ENCODE assay signal across 8 cellular contexts in the genomic region with DNA sequence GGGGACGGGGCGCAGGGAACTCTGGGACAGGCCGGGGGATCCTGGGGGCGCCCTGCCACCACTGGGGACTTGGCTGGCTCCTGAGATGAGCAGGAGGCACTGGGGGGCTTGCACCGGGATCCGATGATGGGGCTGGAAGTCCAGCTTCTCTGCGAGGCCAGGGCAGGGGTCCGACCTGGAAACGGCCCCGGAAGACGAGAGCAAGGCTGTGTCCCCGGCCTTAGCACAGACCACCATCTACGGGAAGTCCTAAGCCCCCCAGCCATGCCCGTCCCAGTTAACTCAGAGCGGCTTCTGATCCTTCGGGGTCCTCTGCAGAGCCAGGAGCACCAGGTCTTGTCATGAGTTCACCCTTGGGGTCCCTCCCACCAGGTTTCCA. TPM values are rescaled to one million over a fixed set of nuclear protein-coding genes. Genes with fewer than 3 reads are reported as not detected.
A peak's percentile ranks its signal among the peaks of the same experiment; 100 is the strongest.
DNase-seq lines count a peak whose midpoint lies in the region; ATAC-seq, FAIRE-seq and TF ChIP-seq lines count a peak whose summit lies in the region.

No MANE protein-coding gene starts in this region.

- H3T11ph ChIP-seq in H9 (ENCODE audit: low read length): no peak overlapping the region

- H3K9me1 ChIP-seq in keratinocyte (ENCODE audit: control insufficient read depth, extremely low read depth, insufficient read depth, low read length): no peaks in the 10 kb centered on the region

- no CpG with 5 or more reads among the region's 16 CpGs for WGBS in H9 (ENCODE audit: extremely low coverage, insufficient read length, low lambda C conversion rate)

- ATAC-seq in activated naive CD4-positive, alpha-beta T cell treated with anti-CD3 and anti-CD28 coated beads, Interleukin-2, amount 50 U/mL, for 72 hours: no peak
- no peak for ATAC-seq in HG03025 (IDR thresholded peaks at IDR 0.05; ENCODE audit: low FRiP score, unreplicated experiment)

- H2BK120ac ChIP-seq in H9 (ENCODE audit: low read depth, low read length, poor library complexity, severe bottlenecking): no peak overlapping the region

- H2BK15ac ChIP-seq in H9 (ENCODE audit: low read depth, low read length): no peak overlapping the region

- H3K79me1 ChIP-seq in H9 (ENCODE audit: insufficient read depth, low read depth, low read length, poor library complexity, severe bottlenecking): peaks cover 6% of the 10 kb centered on the region

- no peak overlapping the region for H4K5ac ChIP-seq in H9 (ENCODE audit: insufficient read length, low read depth, low read length)

- no peak overlapping the region for H4K91ac ChIP-seq in H9 (ENCODE audit: insufficient read length, low read depth, low read length)

- H3K27me3 ChIP-seq in H9 (ENCODE audit: insufficient read depth, low read length) (no peaks in the 10 kb centered on the region), keratinocyte (ENCODE audit: control insufficient read depth, extremely low read depth, insufficient read depth, low read length) (no peaks in the 10 kb centered on the region)

- no peak overlapping the region for H2BK12ac ChIP-seq in H9 (ENCODE audit: insufficient read length, low read depth, low read length)

- peaks cover 12% of the 10 kb centered on the region for H3K23me2 ChIP-seq in H9 (ENCODE audit: insufficient read length, low read depth, low read length, poor library complexity, severe bottlenecking)

- H3K9ac ChIP-seq in H9 (ENCODE audit: extremely low read depth, insufficient read length, low read length) (peak overlapping the region; percentile 83), keratinocyte (ENCODE audit: control insufficient read depth, extremely low read depth, insufficient read depth, low read length) (peak overlapping the region; percentile 64)

- TF ChIP-seq CTCF in 22Rv1 (IDR thresholded peaks at IDR 0.05) (no peak), H9 (conservative IDR thresholded peaks at IDR 0.05) (no peak), keratinocyte (optimal IDR thresholded peaks at IDR 0.05 in 1 of 3, IDR thresholded peaks at IDR 0.05 in 1 of 3, conservative IDR thresholded peaks at IDR 0.05 in 1 of 3; ENCODE audit: extremely low read depth in 1 of 3, insufficient read depth in 2 of 3, low read length in 3 of 3) (no peak), GM20000 (IDR thresholded peaks at IDR 0.05; ENCODE audit: extremely low read depth, missing control alignments) (no peak)

- dilution Hi-C loops in keratinocyte (cut with MboI; ENCODE audit: extremely low pct_ligation_motif_present, low sequenced_read_pairs): no loop called here

- peaks cover 3 to 14% of the 10 kb centered on the region in 2 experiments for H3K36me3 ChIP-seq in keratinocyte (ENCODE audit: control insufficient read depth in 2 of 2, extremely low read depth in 1 of 2, insufficient read depth in 2 of 2, low read length in 2 of 2)

- H2AK5ac ChIP-seq in H9 (ENCODE audit: insufficient read length, low read length): no peak overlapping the region

- H3K4me3 ChIP-seq in keratinocyte (ENCODE audit: control insufficient read depth in 2 of 3, extremely low read depth in 1 of 3, insufficient read depth in 2 of 3, low read depth in 1 of 3, low read length in 3 of 3): peak overlapping the region; percentile 66 to 81 (median 72)

- peaks cover 0 to 3% of the 10 kb centered on the region in 2 experiments; a peak in 1 of 4 replicates for H3K4me1 Mint-ChIP-seq in H9

- no peak overlapping the region for H3K56ac ChIP-seq in H9 (ENCODE audit: insufficient read length, low read depth, low read length)

- H3K27ac ChIP-seq in 22Rv1: peak overlapping the region; percentile 97
- no peak overlapping the region for H3K27ac ChIP-seq in H9 (ENCODE audit: insufficient read length, low read depth, low read length)
- no peak overlapping the region for H3K27ac ChIP-seq in keratinocyte (ENCODE audit: control insufficient read depth, insufficient read depth, low read length)

- H3K4me3 Mint-ChIP-seq in H9: peak overlapping the region; percentile 82 to 86

- H2BK5ac ChIP-seq in H9 (ENCODE audit: insufficient read length, low read length): no peak overlapping the region

- no peaks in the 10 kb centered on the region for H3K4me1 ChIP-seq in H9 (ENCODE audit: insufficient read depth, low read length)
- peaks cover 11% of the 10 kb centered on the region for H3K4me1 ChIP-seq in keratinocyte (ENCODE audit: control insufficient read depth, extremely low read depth, insufficient read depth, low read length)

- H2AFZ ChIP-seq in H9 (ENCODE audit: low read length) (no peak overlapping the region), keratinocyte (ENCODE audit: control insufficient read depth, low read length) (no peak overlapping the region)

- no peak for DNase-seq in H9
- peak in 1 of 2 donors; percentile 59 for DNase-seq in activated naive CD4-positive, alpha-beta T cell treated with anti-CD3 and anti-CD28 coated beads, Interleukin-2, amount 50 U/mL, for 72 hours (ENCODE audit: low spot score in 2 of 2)
- no peak for DNase-seq in keratinocyte (ENCODE audit: low read depth, low spot score)
- no peak for DNase-seq in stimulated activated CD4-positive, alpha-beta T cell treated with anti-CD3 and anti-CD28 coated beads, Interleukin-4, amount 100 ng/mL, for 4 hours
- no peak for DNase-seq in GM20000 (ENCODE audit: low spot score)
- DNase-seq in effector CD4-positive, alpha-beta T cell: no peak

- no peaks in the 10 kb centered on the region for H3K9me3 Mint-ChIP-seq in H9
- H3K9me3 Mint-ChIP-seq in activated naive CD4-positive, alpha-beta T cell treated with anti-CD3 and anti-CD28 coated beads, Interleukin-2, amount 50 U/mL, for 72 hours: no peaks in the 10 kb centered on the region

- H3K27ac Mint-ChIP-seq in H9: peak overlapping the region in 2 of 3 experiments; percentile 73 to 92; a peak in 3 of 7 replicates
- peak overlapping the region; percentile 81 to 91 for H3K27ac Mint-ChIP-seq in activated naive CD4-positive, alpha-beta T cell treated with anti-CD3 and anti-CD28 coated beads, Interleukin-2, amount 50 U/mL, for 72 hours

- no peak overlapping the region for H3K4ac ChIP-seq in H9 (ENCODE audit: low read depth, low read length)

- H3K9me3 ChIP-seq in H9 (ENCODE audit: control insufficient read depth, low read depth, low read length): no peaks in the 10 kb centered on the region
- no peaks in the 10 kb centered on the region for H3K9me3 ChIP-seq in keratinocyte (ENCODE audit: control insufficient read depth, low read depth, low read length)

- H3K79me2 ChIP-seq in H9 (ENCODE audit: insufficient read depth, low read length): peaks cover 3% of the 10 kb centered on the region; the same call in 1 of the 2 replicates
- H3K79me2 ChIP-seq in keratinocyte (ENCODE audit: control insufficient read depth, insufficient read depth, low read length): peaks cover 11% of the 10 kb centered on the region

- H3K18ac ChIP-seq in H9 (ENCODE audit: insufficient read length, low read depth, low read length): peak overlapping the region; percentile 40

- H3K14ac ChIP-seq in H9 (ENCODE audit: insufficient read depth, low read length): peak overlapping the region; percentile 74

- no peak overlapping the region for H4K8ac ChIP-seq in H9 (replicated peaks; ENCODE audit: insufficient read length, low read depth, low read length)

- no peaks in the 10 kb centered on the region for H4K20me1 ChIP-seq in H9 (ENCODE audit: control insufficient read depth, insufficient read depth, insufficient read length)
- H4K20me1 ChIP-seq in keratinocyte (ENCODE audit: control insufficient read depth, extremely low read depth, insufficient read depth, low read length): peaks cover 2% of the 10 kb centered on the region

- FAIRE-seq in keratinocyte (lab: Jason Lieb, UNC): no peak

- peaks cover 14 to 47% (median 41%) of the 10 kb centered on the region in 3 experiments for H3K36me3 Mint-ChIP-seq in H9 (ENCODE audit: insufficient read depth in 1 of 3, low read depth in 3 of 3)
- peaks cover 0 to 24% of the 10 kb centered on the region in 2 donors for H3K36me3 Mint-ChIP-seq in activated naive CD4-positive, alpha-beta T cell treated with anti-CD3 and anti-CD28 coated beads, Interleukin-2, amount 50 U/mL, for 72 hours

- no peak overlapping the region for H3K23ac ChIP-seq in H9 (ENCODE audit: insufficient read length, low read depth, low read length)

- no peaks in the 10 kb centered on the region; the same call in 1 of the 2 replicates for H3K27me3 Mint-ChIP-seq in H9 (ENCODE audit: low read depth)

- no peak overlapping the region for H2BK20ac ChIP-seq in H9 (ENCODE audit: low read depth, low read length, poor library complexity, severe bottlenecking)

- H3K4me2 ChIP-seq in H9 (ENCODE audit: insufficient read depth, insufficient read length, low read length): peak overlapping the region; percentile 81
- peak overlapping the region; percentile 91 for H3K4me2 ChIP-seq in keratinocyte (ENCODE audit: control insufficient read depth, extremely low read depth, insufficient read depth, low read depth, low read length)

RNA-seq across cellular contexts. Expression of gene CDT1, which starts 0.6 kb away (rescaled TPM):
- total RNA-seq in H9 (2021): 74.1 and 79.7 TPM in 2 replicates
- total RNA-seq in activated naive CD4-positive, alpha-beta T cell treated with anti-CD3 and anti-CD28 coated beads, Interleukin-2, amount 50 U/mL, for 72 hours: 100 to 1,000 TPM; 145 to 240 TPM
- 1.0 to 4.9 TPM (median 2.0 TPM) in 3 replicates for polyA plus RNA-seq in keratinocyte
- 0.10 TPM for polyA plus RNA-seq in keratinocyte (2011; ENCODE audit: low read depth)
- 0.94 and 4.1 TPM in 2 replicates for polyA plus RNA-seq in keratinocyte (2011; cell fraction: cytosol; rRNA removed)
- polyA plus RNA-seq in keratinocyte (2011; cell fraction: nucleus; rRNA removed): 0.60 and 1.0 TPM in 2 replicates
- 0.55 and 7.5 TPM in 2 replicates for polyA plus RNA-seq in keratinocyte (2012; ENCODE audit: low replicate concordance)
- 0.30 to 9.4 TPM (median 4.0 TPM) in 3 replicates for polyA minus RNA-seq in keratinocyte
- polyA minus RNA-seq in keratinocyte (2011; cell fraction: cytosol; rRNA and poly(A)+ RNA removed): 5.9 TPM
- 1.2 and 2.5 TPM in 2 replicates for polyA minus RNA-seq in keratinocyte (2011; cell fraction: nucleus; rRNA and poly(A)+ RNA removed)

RNA-seq across cellular contexts. Expression of gene APRT, which starts 7.6 kb away (rescaled TPM):
- total RNA-seq in H9 (2021): 246 and 254 TPM in 2 replicates
- total RNA-seq in activated naive CD4-positive, alpha-beta T cell treated with anti-CD3 and anti-CD28 coated beads, Interleukin-2, amount 50 U/mL, for 72 hours: 100 to 1,000 TPM; 145 to 168 TPM
- 91.4 to 177 TPM (median 106 TPM) in 3 replicates for polyA plus RNA-seq in keratinocyte
- 25.2 TPM for polyA plus RNA-seq in keratinocyte (2011; ENCODE audit: low read depth)
- 51.1 and 112 TPM in 2 replicates for polyA plus RNA-seq in keratinocyte (2011; cell fraction: cytosol; rRNA removed)
- 49.9 and 72.8 TPM in 2 replicates for polyA plus RNA-seq in keratinocyte (2011; cell fraction: nucleus; rRNA removed)
- polyA plus RNA-seq in keratinocyte (2012; ENCODE audit: low replicate concordance): 135 and 217 TPM in 2 replicates
- polyA minus RNA-seq in keratinocyte: 26.0 to 61.0 TPM (median 48.4 TPM) in 3 replicates
- polyA minus RNA-seq in keratinocyte (2011; cell fraction: cytosol; rRNA and poly(A)+ RNA removed): 182 TPM
- polyA minus RNA-seq in keratinocyte (2011; cell fraction: nucleus; rRNA and poly(A)+ RNA removed): 29.3 and 31.1 TPM in 2 replicates

RNA-seq across cellular contexts. Expression of gene PIEZO1, which starts 19.1 kb away (rescaled TPM):
- total RNA-seq in H9 (2021): 67.8 and 71.1 TPM in 2 replicates
- total RNA-seq in activated naive CD4-positive, alpha-beta T cell treated with anti-CD3 and anti-CD28 coated beads, Interleukin-2, amount 50 U/mL, for 72 hours: 100 to 1,000 TPM in 1 of 2 donors, 10 to 100 TPM in 1; 55.7 to 128 TPM
- 62.8 to 136 TPM (median 120 TPM) in 3 replicates for polyA plus RNA-seq in keratinocyte
- polyA plus RNA-seq in keratinocyte (2011; ENCODE audit: low read depth): 56.5 TPM
- polyA plus RNA-seq in keratinocyte (2011; cell fraction: cytosol; rRNA removed): 29.9 and 72.0 TPM in 2 replicates
- 489 and 583 TPM in 2 replicates for polyA plus RNA-seq in keratinocyte (2011; cell fraction: nucleus; rRNA removed)
- 161 and 179 TPM in 2 replicates for polyA plus RNA-seq in keratinocyte (2012; ENCODE audit: low replicate concordance)
- polyA minus RNA-seq in keratinocyte: 202 to 895 TPM (median 206 TPM) in 3 replicates
- polyA minus RNA-seq in keratinocyte (2011; cell fraction: cytosol; rRNA and poly(A)+ RNA removed): 161 TPM
- polyA minus RNA-seq in keratinocyte (2011; cell fraction: nucleus; rRNA and poly(A)+ RNA removed): 459 and 543 TPM in 2 replicates

RNA-seq across cellular contexts. Expression of gene GALNS, which starts 52.6 kb away (rescaled TPM):
- 20.0 and 20.3 TPM in 2 replicates for total RNA-seq in H9 (2021)
- 10 to 100 TPM; 29.3 to 50.3 TPM for total RNA-seq in activated naive CD4-positive, alpha-beta T cell treated with anti-CD3 and anti-CD28 coated beads, Interleukin-2, amount 50 U/mL, for 72 hours
- polyA plus RNA-seq in keratinocyte: 8.3 to 9.6 TPM (median 9.3 TPM) in 3 replicates
- 13.2 TPM for polyA plus RNA-seq in keratinocyte (2011; ENCODE audit: low read depth)
- 7.0 and 11.7 TPM in 2 replicates for polyA plus RNA-seq in keratinocyte (2011; cell fraction: cytosol; rRNA removed)
- polyA plus RNA-seq in keratinocyte (2011; cell fraction: nucleus; rRNA removed): 21.4 and 36.8 TPM in 2 replicates
- polyA plus RNA-seq in keratinocyte (2012; ENCODE audit: low replicate concordance): 17.3 and 19.2 TPM in 2 replicates
- polyA minus RNA-seq in keratinocyte: 7.8 to 20.3 TPM (median 9.1 TPM) in 3 replicates
- 11.5 TPM for polyA minus RNA-seq in keratinocyte (2011; cell fraction: cytosol; rRNA and poly(A)+ RNA removed)
- polyA minus RNA-seq in keratinocyte (2011; cell fraction: nucleus; rRNA and poly(A)+ RNA removed): 15.1 and 19.1 TPM in 2 replicates

RNA-seq across cellular contexts. Expression of gene TRAPPC2L, which starts 52.8 kb away (rescaled TPM):
- total RNA-seq in H9 (2021): 90.3 and 102 TPM in 2 replicates
- total RNA-seq in activated naive CD4-positive, alpha-beta T cell treated with anti-CD3 and anti-CD28 coated beads, Interleukin-2, amount 50 U/mL, for 72 hours: 10 to 100 TPM; 36.0 to 63.5 TPM
- 49.5 to 170 TPM (median 139 TPM) in 3 replicates for polyA plus RNA-seq in keratinocyte
- polyA plus RNA-seq in keratinocyte (2011; ENCODE audit: low read depth): 58.1 TPM
- polyA plus RNA-seq in keratinocyte (2011; cell fraction: cytosol; rRNA removed): 71.4 and 80.1 TPM in 2 replicates
- polyA plus RNA-seq in keratinocyte (2011; cell fraction: nucleus; rRNA removed): 33.8 and 39.0 TPM in 2 replicates
- polyA plus RNA-seq in keratinocyte (2012; ENCODE audit: low replicate concordance): 93.5 and 143 TPM in 2 replicates
- 47.0 to 51.3 TPM (median 47.3 TPM) in 3 replicates for polyA minus RNA-seq in keratinocyte
- 39.1 TPM for polyA minus RNA-seq in keratinocyte (2011; cell fraction: cytosol; rRNA and poly(A)+ RNA removed)
- polyA minus RNA-seq in keratinocyte (2011; cell fraction: nucleus; rRNA and poly(A)+ RNA removed): 8.4 and 8.5 TPM in 2 replicates
